1 cellular context compared by ENCODE assay signal in genomic region chr11:119155733-119156492, GRCh38.
TF ChIP-seq lines count a peak whose summit lies in the region.

No MANE protein-coding gene starts in this region.

TF ChIP-seq in H1, 55 proteins besides CTCF, POLR2A, EP300 and RAD21:
- TF ChIP-seq KDM1A (IDR thresholded peaks at IDR 0.05; ENCODE audit: borderline replicate concordance, low read length) (no peak), HDAC2 (IDR thresholded peaks at IDR 0.05; ENCODE audit: borderline replicate concordance in 1 of 2, low read depth in 2 of 2, low read length in 2 of 2) (no peak), YY1 (IDR thresholded peaks at IDR 0.05; ENCODE audit: low read depth, low read length) (no peak), E2F6 (IDR thresholded peaks at IDR 0.05) (no peak), TCF12 (IDR thresholded peaks at IDR 0.05; ENCODE audit: low read depth, low read length) (no peak), CREB1 (IDR thresholded peaks at IDR 0.05) (no peak), MAX (IDR thresholded peaks at IDR 0.05) (no peak), KDM4A (IDR thresholded peaks at IDR 0.05; ENCODE audit: low read depth, low read length, severe bottlenecking) (no peak), SIRT6 (IDR thresholded peaks at IDR 0.05; ENCODE audit: low read length) (no peak), USF2 (IDR thresholded peaks at IDR 0.05; ENCODE audit: low read length) (no peak), CEBPB (IDR thresholded peaks at IDR 0.05; ENCODE audit: low read depth, low read length) (no peak), RFX5 (IDR thresholded peaks at IDR 0.05; ENCODE audit: borderline replicate concordance, low read depth, low read length) (no peak)
